ENCODE assay signal across 12 cellular contexts in genomic region chr1:76279387-76279748, GRCh38.
DNase-seq lines count a peak whose midpoint lies in the region; ATAC-seq and TF ChIP-seq lines count a peak whose summit lies in the region.
"Had no signal": no experiment of that assay in that cellular context is flagged by ENCODE, and none has a peak within 500 bp of the region (broad histone marks: within the 10 kb centered on the region; RNA-seq: fewer than 3 reads in every experiment).

No MANE protein-coding gene starts in this region.

- H3K4me3 ChIP-seq in Karpas-422 (ENCODE audit: low read length): no peak overlapping the region
- no peak overlapping the region for H3K4me3 ChIP-seq in mesenchymal stem cell (ENCODE audit: insufficient read depth in 1 of 2, low read depth in 1 of 2, low read length in 2 of 2)
- H3K4me3 ChIP-seq in testis: no peak overlapping the region
- H3K4me3 ChIP-seq in MG63: no peak overlapping the region
- H3K4me3 ChIP-seq: BLaER1, SK-N-MC, uterus had no signal

- intact Hi-C loops in testis (cut with DNase I; ENCODE audit: low total_unique reads): no loop called here

- no peaks in the 10 kb centered on the region for H3K9me2 ChIP-seq in Karpas-422 (replicated peaks; ENCODE audit: insufficient read depth, low read length)

- 64% methylated on average over 10 of the region's 11 CpGs for WGBS in mesenchymal stem cell
- 49 to 66% methylated on average over 11 of the region's 11 CpGs for WGBS in testis, 2 donors

- no peak for TF ChIP-seq POLR2A in testis (IDR thresholded peaks at IDR 0.05)

- peak overlapping the region in 1 of 2 experiments; percentile 10 for H2BK12ac ChIP-seq in mesenchymal stem cell (ENCODE audit: low read length in 2 of 2)

- H3K4me1 ChIP-seq in Karpas-422 (ENCODE audit: low read length) (peaks cover 44% of the 10 kb centered on the region), mesenchymal stem cell (ENCODE audit: control insufficient read depth, insufficient read depth, low read depth, low read length) (peaks cover 3% of the 10 kb centered on the region), testis (no peaks in the 10 kb centered on the region)
- H3K4me1 ChIP-seq: uterus had no signal

- H3K4me3 Mint-ChIP-seq in WTC11: no peak overlapping the region
- no peak overlapping the region for H3K4me3 Mint-ChIP-seq in activated CD4-positive, alpha-beta memory T cell treated with anti-CD3 and anti-CD28 coated beads, Interleukin-2, amount 10 ng/mL, durations not matched to agents 7 days and 5 days
- H3K4me3 Mint-ChIP-seq: activated CD8-positive, alpha-beta memory T cell treated with anti-CD3 and anti-CD28 coated beads, Interleukin-2, amount 10 ng/mL, durations not matched to agents 7 days and 5 days had no signal

- H3K79me2 ChIP-seq in Karpas-422 (ENCODE audit: low read length): no peaks in the 10 kb centered on the region

- H3K27ac ChIP-seq in Karpas-422 (ENCODE audit: low read length): peak overlapping the region; percentile 46; the same call in 1 of the 2 replicates
- no peak overlapping the region for H3K27ac ChIP-seq in mesenchymal stem cell (ENCODE audit: low read length, poor library complexity, severe bottlenecking)
- no peak overlapping the region for H3K27ac ChIP-seq in testis
- H3K27ac ChIP-seq: BLaER1, SK-N-MC, uterus had no signal

- POLR2A ChIA-PET in WTC11 (lab: Charles Lee): no interaction called here
- POLR2A ChIA-PET in activated CD4-positive, alpha-beta memory T cell treated with anti-CD3 and anti-CD28 coated beads, Interleukin-2, amount 10 ng/mL, durations not matched to agents 7 days and 5 days (lab: Charles Lee): no interaction called here

- TF ChIP-seq CTCF in WTC11 (IDR thresholded peaks at IDR 0.05) (no peak), testis (IDR thresholded peaks at IDR 0.05) (no peak)

- H2AFZ ChIP-seq in Karpas-422 (ENCODE audit: low read length) (peak overlapping the region; percentile 43), mesenchymal stem cell (ENCODE audit: low read depth, low read length) (peak overlapping the region; percentile 6)

- H3K4me2 ChIP-seq in Karpas-422 (ENCODE audit: low read depth, low read length, poor library complexity, severe bottlenecking) (peak overlapping the region; percentile 30), mesenchymal stem cell (ENCODE audit: low read length, poor library complexity, severe bottlenecking) (no peak overlapping the region)
- H3K4me2 ChIP-seq: BLaER1 had no signal

- H4K20me1 ChIP-seq in Karpas-422 (ENCODE audit: insufficient read depth, low read depth, low read length): no peaks in the 10 kb centered on the region
- H4K20me1 ChIP-seq: BLaER1 had no signal

- H3K27me3 Mint-ChIP-seq in WTC11 (ENCODE audit: low read depth): no peaks in the 10 kb centered on the region
- H3K27me3 Mint-ChIP-seq in activated CD4-positive, alpha-beta memory T cell treated with anti-CD3 and anti-CD28 coated beads, Interleukin-2, amount 10 ng/mL, durations not matched to agents 7 days and 5 days: peaks cover 2% of the 10 kb centered on the region
- H3K27me3 Mint-ChIP-seq: activated CD8-positive, alpha-beta memory T cell treated with anti-CD3 and anti-CD28 coated beads, Interleukin-2, amount 10 ng/mL, durations not matched to agents 7 days and 5 days had no signal

- H3K36me3 ChIP-seq in Karpas-422 (ENCODE audit: insufficient read depth, low read length) (no peaks in the 10 kb centered on the region), mesenchymal stem cell (ENCODE audit: control insufficient read depth in 1 of 2, insufficient read depth in 2 of 2, low read depth in 1 of 2, low read length in 2 of 2) (no peaks in the 10 kb centered on the region), testis (ENCODE audit: low read depth, missing control alignments) (no peaks in the 10 kb centered on the region), MG63 (no peaks in the 10 kb centered on the region)
- H3K36me3 ChIP-seq: BLaER1, uterus had no signal

- H3K23ac ChIP-seq in mesenchymal stem cell (ENCODE audit: low read length in 2 of 2): no peak overlapping the region

- no peak overlapping the region for H2AK5ac ChIP-seq in mesenchymal stem cell (ENCODE audit: low read length, severe bottlenecking)

- H4K91ac ChIP-seq in mesenchymal stem cell (ENCODE audit: low read length): no peak overlapping the region

- no peak for DNase-seq in Karpas-422
- no peak for DNase-seq in WTC11 (ENCODE audit: low spot score)
- DNase-seq in mesenchymal stem cell: no peak
- peak; percentile 16 for DNase-seq in testis
- DNase-seq in inferior parietal cortex (ENCODE audit: extremely low spot score): no peak
- DNase-seq in MG63: no peak
- no peak for DNase-seq in activated CD4-positive, alpha-beta memory T cell treated with anti-CD3 and anti-CD28 coated beads, Interleukin-2, amount 10 ng/mL, durations not matched to agents 7 days and 5 days
- DNase-seq: activated CD8-positive, alpha-beta memory T cell treated with anti-CD3 and anti-CD28 coated beads, Interleukin-2, amount 10 ng/mL, durations not matched to agents 7 days and 5 days; stimulated activated CD4-positive, alpha-beta T cell treated with anti-CD3 and anti-CD28 coated beads, Interleukin-4, amount 100 ng/mL, for 4 hours; uterus had no signal

- H2BK15ac ChIP-seq in mesenchymal stem cell (ENCODE audit: low read depth, poor library complexity, severe bottlenecking): no peak overlapping the region

- H2BK5ac ChIP-seq in mesenchymal stem cell (ENCODE audit: low read depth, low read length, poor library complexity, severe bottlenecking): no peak overlapping the region

- H3K4ac ChIP-seq in mesenchymal stem cell (ENCODE audit: low read depth in 1 of 2, low read length in 2 of 2): no peak overlapping the region

- no peaks in the 10 kb centered on the region for H3K27me3 ChIP-seq in Karpas-422 (ENCODE audit: low read length)
- H3K27me3 ChIP-seq in mesenchymal stem cell (ENCODE audit: control insufficient read depth in 1 of 2, insufficient read depth in 1 of 2, low read length in 2 of 2): no peaks in the 10 kb centered on the region
- H3K27me3 ChIP-seq in testis: no peaks in the 10 kb centered on the region
- no peaks in the 10 kb centered on the region for H3K27me3 ChIP-seq in MG63
- H3K27me3 ChIP-seq: BLaER1, uterus had no signal

- peak overlapping the region; percentile 85 for H2BK120ac ChIP-seq in mesenchymal stem cell (ENCODE audit: low read depth, low read length)

- peak overlapping the region in 1 of 2 experiments; percentile 2 for H3K18ac ChIP-seq in mesenchymal stem cell (ENCODE audit: low read depth in 1 of 2, low read length in 2 of 2)

- H3K36me3 Mint-ChIP-seq in WTC11: no peaks in the 10 kb centered on the region
- no peaks in the 10 kb centered on the region for H3K36me3 Mint-ChIP-seq in activated CD4-positive, alpha-beta memory T cell treated with anti-CD3 and anti-CD28 coated beads, Interleukin-2, amount 10 ng/mL, durations not matched to agents 7 days and 5 days (ENCODE audit: low read depth)
- H3K36me3 Mint-ChIP-seq: activated CD8-positive, alpha-beta memory T cell treated with anti-CD3 and anti-CD28 coated beads, Interleukin-2, amount 10 ng/mL, durations not matched to agents 7 days and 5 days had no signal

- CTCF ChIA-PET in WTC11 (lab: Charles Lee): no interaction called here
- CTCF ChIA-PET in activated CD4-positive, alpha-beta memory T cell treated with anti-CD3 and anti-CD28 coated beads, Interleukin-2, amount 10 ng/mL, durations not matched to agents 7 days and 5 days (lab: Charles Lee): no interaction called here

- H3K79me1 ChIP-seq in mesenchymal stem cell (replicated peaks; ENCODE audit: low read length, poor library complexity, severe bottlenecking): no peaks in the 10 kb centered on the region

- H4K8ac ChIP-seq in mesenchymal stem cell (ENCODE audit: low read length): peak overlapping the region; percentile 84

- peak overlapping the region; percentile 50; the same call in 1 of the 2 replicates for H3K27ac Mint-ChIP-seq in WTC11
- no peak overlapping the region for H3K27ac Mint-ChIP-seq in activated CD4-positive, alpha-beta memory T cell treated with anti-CD3 and anti-CD28 coated beads, Interleukin-2, amount 10 ng/mL, durations not matched to agents 7 days and 5 days
- H3K27ac Mint-ChIP-seq: activated CD8-positive, alpha-beta memory T cell treated with anti-CD3 and anti-CD28 coated beads, Interleukin-2, amount 10 ng/mL, durations not matched to agents 7 days and 5 days had no signal

- no peaks in the 10 kb centered on the region for H3K9me3 Mint-ChIP-seq in WTC11
- no peaks in the 10 kb centered on the region for H3K9me3 Mint-ChIP-seq in activated CD4-positive, alpha-beta memory T cell treated with anti-CD3 and anti-CD28 coated beads, Interleukin-2, amount 10 ng/mL, durations not matched to agents 7 days and 5 days

- peak; percentile 24; the same call in 1 of the 2 replicates for ATAC-seq in WTC11
- ATAC-seq: activated CD8-positive, alpha-beta memory T cell treated with anti-CD3 and anti-CD28 coated beads, Interleukin-2, amount 10 ng/mL, durations not matched to agents 7 days and 5 days had no signal

- H3K9ac ChIP-seq in Karpas-422 (ENCODE audit: low read length) (peak overlapping the region; percentile 13; the same call in 1 of the 2 replicates), mesenchymal stem cell (ENCODE audit: low read length) (no peak overlapping the region)
- H3K9ac ChIP-seq: BLaER1 had no signal

- H3K4me1 Mint-ChIP-seq in WTC11: peaks cover 11% of the 10 kb centered on the region
- peaks cover under 1% of the 10 kb centered on the region for H3K4me1 Mint-ChIP-seq in activated CD4-positive, alpha-beta memory T cell treated with anti-CD3 and anti-CD28 coated beads, Interleukin-2, amount 10 ng/mL, durations not matched to agents 7 days and 5 days

- H3K9me3 ChIP-seq in Karpas-422 (ENCODE audit: low read length) (no peaks in the 10 kb centered on the region), mesenchymal stem cell (ENCODE audit: control insufficient read depth, low read length) (no peaks in the 10 kb centered on the region), testis (no peaks in the 10 kb centered on the region), MG63 (no peaks in the 10 kb centered on the region)
- H3K9me3 ChIP-seq: BLaER1, uterus had no signal

- no peak overlapping the region for H3K14ac ChIP-seq in mesenchymal stem cell (ENCODE audit: low read length in 2 of 2)

TF ChIP-seq in WTC11, 78 proteins besides CTCF, POLR2A, EP300 and RAD21:
- TF ChIP-seq SMAD3 (CRISPR knock-in tag; IDR thresholded peaks at IDR 0.05; ENCODE audit: borderline replicate concordance) (no peak), ZNF219 (CRISPR knock-in tag; IDR thresholded peaks at IDR 0.05; ENCODE audit: borderline replicate concordance) (no peak), SOX15 (CRISPR knock-in tag; IDR thresholded peaks at IDR 0.05) (no peak), RELA (CRISPR knock-in tag; IDR thresholded peaks at IDR 0.05; ENCODE audit: borderline replicate concordance) (no peak), ELF4 (CRISPR knock-in tag; IDR thresholded peaks at IDR 0.05; ENCODE audit: low read depth) (no peak), GRHL2 (CRISPR knock-in tag; IDR thresholded peaks at IDR 0.05; ENCODE audit: insufficient replicate concordance, severe bottlenecking) (no peak), ZNF423 (CRISPR knock-in tag; IDR thresholded peaks at IDR 0.05) (no peak)
